In genomic region chr19:56079609-56080008, GRCh38 we compare ENCODE assay signal across 27 cellular contexts.
"Had no signal": no experiment of that assay in that cellular context is flagged by ENCODE, and none has a peak within 500 bp of the region (broad histone marks: within the 10 kb centered on the region; RNA-seq: fewer than 3 reads in every experiment).

No MANE protein-coding gene starts in this region.

- H3K4me3 ChIP-seq: left lung, lower lobe of right lung, neural progenitor cell, ovary, right atrium auricular region, right lobe of liver, smooth muscle cell, stomach, testis, thyroid gland, transverse colon, upper lobe of left lung, vagina had no signal

- H3K36me3 ChIP-seq: left lung, lower lobe of right lung, neural progenitor cell, ovary, right atrium auricular region, right lobe of liver, stomach, thyroid gland, transverse colon, upper lobe of left lung, vagina had no signal

- H3K27me3 Mint-ChIP-seq: stimulated activated naive B cell treated with anti-CD40 and anti-IgM and Interleukin-4, amounts not matched to agents 10 μg/mL and 1 μg/mL and 100 μg/mL, for 72 hours had no signal

- H3K9ac ChIP-seq: neural progenitor cell had no signal

- ATAC-seq: left colon; left lung; lower lobe of right lung; naive thymus-derived CD8-positive, alpha-beta T cell; right lobe of liver; stimulated activated naive B cell treated with anti-CD40 and anti-IgM and Interleukin-4, amounts not matched to agents 10 μg/mL and 1 μg/mL and 100 μg/mL, for 72 hours; stimulated activated naive CD8-positive, alpha-beta T cell treated with anti-CD3 and anti-CD28 coated beads, Interleukin-15, Interleukin-2, amounts not matched to agents 100 U/mL and 50 U/mL, for 24 hours had no signal

- H3K9me3 Mint-ChIP-seq: immature natural killer cell; naive thymus-derived CD8-positive, alpha-beta T cell; nephron; neural progenitor cell; stimulated activated naive B cell treated with anti-CD40 and anti-IgM and Interleukin-4, amounts not matched to agents 10 μg/mL and 1 μg/mL and 100 μg/mL, for 72 hours had no signal

- H3K27me3 ChIP-seq: ovary, right atrium auricular region, right lobe of liver, testis, thyroid gland, upper lobe of left lung, vagina had no signal

- H3K36me3 Mint-ChIP-seq: immature natural killer cell; naive thymus-derived CD8-positive, alpha-beta T cell; neural progenitor cell had no signal

- H2AFZ ChIP-seq: neural progenitor cell had no signal

- H3K27ac Mint-ChIP-seq: immature natural killer cell; naive thymus-derived CD8-positive, alpha-beta T cell; nephron; neural progenitor cell; progenitor cell of endocrine pancreas; stimulated activated naive B cell treated with anti-CD40 and anti-IgM and Interleukin-4, amounts not matched to agents 10 μg/mL and 1 μg/mL and 100 μg/mL, for 72 hours had no signal

- DNase-seq: immature natural killer cell; kidney; left colon; left lung; lower lobe of right lung; mammary epithelial cell; mesenchymal stem cell; naive thymus-derived CD8-positive, alpha-beta T cell; ovary; right lobe of liver; stimulated activated CD4-positive, alpha-beta T cell treated with anti-CD3 and anti-CD28 coated beads, Interleukin-12 subunit alpha, Interleukin-12 subunit beta, amount 100 ng/mL, for 4 hours; stimulated activated CD4-positive, alpha-beta T cell treated with anti-CD3 and anti-CD28 coated beads, Interleukin-15, amount 100 ng/mL, for 24 hours; stimulated activated CD4-positive, alpha-beta T cell treated with anti-CD3 and anti-CD28 coated beads, Interleukin-2, amount 100 ng/mL, for 24 hours; stimulated activated CD4-positive, alpha-beta T cell treated with anti-CD3 and anti-CD28 coated beads, Interleukin-4, amount 100 ng/mL, for 1 hour; stimulated activated naive B cell treated with anti-CD40 and anti-IgM and Interleukin-4, amounts not matched to agents 10 μg/mL and 1 μg/mL and 100 μg/mL, for 72 hours; stimulated activated naive CD8-positive, alpha-beta T cell treated with anti-CD3 and anti-CD28 coated beads, Interleukin-15, Interleukin-2, amounts not matched to agents 100 U/mL and 50 U/mL, for 24 hours; stomach; testis; thyroid gland; transverse colon had no signal

- H3K4me3 Mint-ChIP-seq: immature natural killer cell; nephron; neural progenitor cell; stimulated activated naive B cell treated with anti-CD40 and anti-IgM and Interleukin-4, amounts not matched to agents 10 μg/mL and 1 μg/mL and 100 μg/mL, for 72 hours had no signal

- H3K4me2 ChIP-seq: neural progenitor cell, smooth muscle cell had no signal

- H3K27ac ChIP-seq: left lung, lower lobe of right lung, neural progenitor cell, ovary, right atrium auricular region, right lobe of liver, stomach, testis, thyroid gland, transverse colon, upper lobe of left lung, vagina had no signal

- H3K9me3 ChIP-seq: left lung, lower lobe of right lung, ovary, right atrium auricular region, right lobe of liver, stomach, testis, thyroid gland, transverse colon, upper lobe of left lung, vagina had no signal
